Comparison of ENCODE assay signal across 8 cellular contexts in the genomic region with DNA sequence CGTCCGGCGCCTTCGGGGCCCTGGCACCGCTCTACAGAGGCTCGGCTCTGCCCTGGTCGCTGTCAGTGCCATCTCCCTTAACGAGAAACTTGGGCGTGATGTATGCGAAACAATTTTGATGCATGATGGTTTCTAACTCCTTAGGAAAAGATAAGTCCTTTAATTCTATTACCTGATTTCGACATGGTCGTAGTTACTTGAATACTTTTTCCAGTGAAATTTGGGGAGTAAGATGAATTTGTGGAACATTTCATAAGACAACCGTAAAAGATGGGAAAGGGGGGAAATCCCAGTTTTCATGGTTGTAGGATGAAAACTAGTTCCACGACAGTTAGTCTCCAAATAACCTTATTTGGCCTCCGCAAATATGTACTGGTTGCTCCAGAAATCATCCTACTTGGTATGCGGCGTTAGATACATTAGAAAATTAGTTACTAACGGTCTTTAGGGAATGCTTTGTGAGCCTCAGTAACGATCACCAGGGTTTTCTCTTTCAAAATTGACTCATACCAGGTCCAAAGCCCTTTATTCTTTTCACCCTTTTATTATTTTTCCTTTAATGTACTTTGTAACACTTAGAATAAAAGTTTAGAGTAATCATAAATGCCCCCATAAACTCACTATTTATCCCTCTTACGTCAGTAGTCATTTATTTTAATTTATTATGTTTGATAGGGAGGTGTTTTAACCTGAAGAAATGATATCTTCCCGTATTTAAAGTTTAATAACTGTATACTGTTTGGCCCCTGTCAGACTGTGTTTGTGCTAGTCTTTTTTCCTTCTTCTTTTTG. TPM values are rescaled to one million over a fixed set of nuclear protein-coding genes. Genes with fewer than 3 reads are reported as not detected.
A peak's percentile ranks its signal among the peaks of the same experiment; 100 is the strongest.
DNase-seq lines count a peak whose midpoint lies in the region; ATAC-seq and TF ChIP-seq lines count a peak whose summit lies in the region.

No MANE protein-coding gene starts in this region.

- ATAC-seq in GM18519 (IDR thresholded peaks at IDR 0.05; ENCODE audit: low FRiP score, unreplicated experiment) (peak; percentile 21), HG02938 (IDR thresholded peaks at IDR 0.05; ENCODE audit: unreplicated experiment) (no peak)

- TF ChIP-seq CTCF in AG04449 (IDR thresholded peaks at IDR 0.05; ENCODE audit: insufficient read depth, low read length, missing control alignments) (no peak), WERI-Rb-1 (IDR thresholded peaks at IDR 0.05; ENCODE audit: low read depth, low read length) (no peak)

- peak overlapping the region; percentile 66; the same call in 1 of the 2 replicates for H3K27ac ChIP-seq in WERI-Rb-1

- H3K27me3 ChIP-seq in WERI-Rb-1 (ENCODE audit: insufficient read depth, low read depth, severe bottlenecking) (no peaks in the 10 kb centered on the region), skeletal muscle satellite cell (ENCODE audit: control insufficient read depth, insufficient read depth, low read length) (no peaks in the 10 kb centered on the region)

- POLR2A ChIA-PET in AG04449 (lab: Yijun Ruan, JAX), result interaction anchor here (1.0 kb wide), 1 partner anchor 82 kb away, joined by 3 read pairs; no protein-coding TSS in a partner anchor

- peak overlapping the region; percentile 79 for H3K4me3 ChIP-seq in AG04449 (ENCODE audit: low read depth, low read length)
- peak overlapping the region; percentile 67 for H3K4me3 ChIP-seq in WERI-Rb-1 (ENCODE audit: low read depth, low read length)
- peak overlapping the region; percentile 91 for H3K4me3 ChIP-seq in skeletal muscle satellite cell (ENCODE audit: low read length)

- peak overlapping the region; percentile 87 for H3K4me2 ChIP-seq in skeletal muscle satellite cell (ENCODE audit: low read length)

- H3K36me3 ChIP-seq in WERI-Rb-1 (peaks cover 22% of the 10 kb centered on the region), skeletal muscle satellite cell (ENCODE audit: insufficient read depth, low read length) (peaks cover 16% of the 10 kb centered on the region)

- CTCF ChIA-PET in AG04449 (lab: Yijun Ruan, JAX), result interaction anchor here (1.5 to 4.1 kb wide), 4 partner anchors 9 to 181 kb away, joined by 4 to 27 read pairs (median 10); no protein-coding TSS in a partner anchor

- DNase-seq in AG04449 (ENCODE audit: low read depth, low spot score) (no peak), WERI-Rb-1 (no peak), glomerular visceral epithelial cell (ENCODE audit: extremely low spot score) (peak; percentile 16), islet precursor cell (no peak), anterior cingulate cortex (lab: John Stamatoyannopoulos, UW) (no peak)

- H3K9me3 ChIP-seq in WERI-Rb-1 (ENCODE audit: severe bottlenecking) (peaks cover 16% of the 10 kb centered on the region), skeletal muscle satellite cell (replicated peaks; ENCODE audit: low read length) (no peaks in the 10 kb centered on the region)

- H3K9ac ChIP-seq in skeletal muscle satellite cell (ENCODE audit: low read depth, low read length), result peak overlapping the region; percentile 93

- peaks cover 10% of the 10 kb centered on the region for H3K4me1 ChIP-seq in skeletal muscle satellite cell (ENCODE audit: control insufficient read depth, insufficient read depth, low read length)

RNA-seq across cellular contexts. Expression of gene TWSG1, which starts 0.9 kb away (rescaled TPM):
- 55.5 and 68.2 TPM in 2 replicates for total RNA-seq in skeletal muscle satellite cell (2012; rRNA removed)
